In genomic region chr5:57499262-57500050, GRCh38 we compare ENCODE assay signal across 8 cellular contexts. TPM values are rescaled to one million over a fixed set of nuclear protein-coding genes. Genes with fewer than 3 reads are reported as not detected.
DNase-seq lines count a peak whose midpoint lies in the region; ATAC-seq, FAIRE-seq and TF ChIP-seq lines count a peak whose summit lies in the region.

No MANE protein-coding gene starts in this region.

- FAIRE-seq in D721Med (lab: Jason Lieb, UNC), result peak; percentile 82

- no peaks in the 10 kb centered on the region for H3K9me3 Mint-ChIP-seq in stimulated activated effector memory CD8-positive, alpha-beta T cell treated with anti-CD3 and anti-CD28 coated beads, Interleukin-12 subunit alpha, Interleukin-12 subunit beta, amount 100 ng/mL, for 72 hours

- no peak for DNase-seq in D721Med (ENCODE audit: insufficient read length, low spot score)
- DNase-seq in NCI-H460 (ENCODE audit: extremely low read depth, low read depth), result peak; percentile 57
- peak; percentile 87 for DNase-seq in astrocyte of the hippocampus (ENCODE audit: low read depth, low spot score)
- DNase-seq in iPS DF 4.7 (ENCODE audit: extremely low read depth, low spot score), result peak; percentile 30
- DNase-seq in stimulated activated effector memory CD8-positive, alpha-beta T cell treated with anti-CD3 and anti-CD28 coated beads, Interleukin-12 subunit alpha, Interleukin-12 subunit beta, amount 100 ng/mL, for 72 hours (ENCODE audit: low spot score in 2 of 2), result no peak
- no peak for DNase-seq in NCI-H2029 treated with DMSO at 0.1 percent for 48 hours (lab: John Stamatoyannopoulos, UW)

- peak; percentile 61 for TF ChIP-seq CTCF in D721Med (IDR thresholded peaks at IDR 0.05; ENCODE audit: insufficient read depth, missing control alignments)

- H3K27ac Mint-ChIP-seq in stimulated activated effector memory CD8-positive, alpha-beta T cell treated with anti-CD3 and anti-CD28 coated beads, Interleukin-12 subunit alpha, Interleukin-12 subunit beta, amount 100 ng/mL, for 72 hours, result no peak overlapping the region

- peak; percentile 88 for ATAC-seq in GM18861 (IDR thresholded peaks at IDR 0.05; ENCODE audit: unreplicated experiment)
- ATAC-seq in HG02943 (IDR thresholded peaks at IDR 0.05; ENCODE audit: low read depth, unreplicated experiment), result peak; percentile 88
- ATAC-seq in stimulated activated effector memory CD8-positive, alpha-beta T cell treated with anti-CD3 and anti-CD28 coated beads, Interleukin-12 subunit alpha, Interleukin-12 subunit beta, amount 100 ng/mL, for 72 hours, result peak; percentile 15

- no peaks in the 10 kb centered on the region for H3K36me3 Mint-ChIP-seq in stimulated activated effector memory CD8-positive, alpha-beta T cell treated with anti-CD3 and anti-CD28 coated beads, Interleukin-12 subunit alpha, Interleukin-12 subunit beta, amount 100 ng/mL, for 72 hours

- no peaks in the 10 kb centered on the region for H3K4me1 Mint-ChIP-seq in stimulated activated effector memory CD8-positive, alpha-beta T cell treated with anti-CD3 and anti-CD28 coated beads, Interleukin-12 subunit alpha, Interleukin-12 subunit beta, amount 100 ng/mL, for 72 hours

- no peak overlapping the region for H3K4me3 Mint-ChIP-seq in stimulated activated effector memory CD8-positive, alpha-beta T cell treated with anti-CD3 and anti-CD28 coated beads, Interleukin-12 subunit alpha, Interleukin-12 subunit beta, amount 100 ng/mL, for 72 hours

RNA-seq across cellular contexts. Expression of gene ACTBL2, which starts 16.8 kb away (rescaled TPM):
- not detected in 2 replicates for total RNA-seq in NCI-H460 (2014; rRNA removed; shearing (Covaris generic))
- polyA plus RNA-seq in NCI-H460 (2014; cell fraction: nucleus; rRNA removed), result not detected in 2 replicates

Comparison
In these comparisons a context has a peak if more than half of its experiments do, and no peak if none do; other contexts are left out.
1. DNase-seq: peak in NCI-H460 (single experiment), astrocyte of the hippocampus (single experiment) and iPS DF 4.7 (single experiment); none in D721Med (single experiment), stimulated activated effector memory CD8-positive, alpha-beta T cell treated with anti-CD3 and anti-CD28 coated beads, Interleukin-12 subunit alpha, Interleukin-12 subunit beta, amount 100 ng/mL, for 72 hours (0 of 2) and NCI-H2029 treated with DMSO at 0.1 percent for 48 hours (single experiment).
2. ATAC-seq: peak in every context shown above with its lines; median percentile 88 in GM18861; 88 in HG02943; 15 in stimulated activated effector memory CD8-positive, alpha-beta T cell treated with anti-CD3 and anti-CD28 coated beads, Interleukin-12 subunit alpha, Interleukin-12 subunit beta, amount 100 ng/mL, for 72 hours.